In genomic region chrX:115948018-115948923, GRCh38 we compare ENCODE assay signal across 12 cellular contexts.
DNase-seq lines count a peak whose midpoint lies in the region; ATAC-seq, FAIRE-seq and TF ChIP-seq lines count a peak whose summit lies in the region.
"Had no signal": no experiment of that assay in that cellular context is flagged by ENCODE, and none has a peak within 500 bp of the region (broad histone marks: within the 10 kb centered on the region; RNA-seq: fewer than 3 reads in every experiment).

No MANE protein-coding gene starts in this region.

- in situ Hi-C loops in KBM-7 (cut with MboI; ENCODE audit: low pct_unique_long_range_greater_than_20kb, low sequenced_read_pairs), result no loop called here
- in situ Hi-C loops in SK-MEL-5 (cut with HindIII; ENCODE audit: low pct_unique_long_range_greater_than_20kb, low sequenced_read_pairs), result no loop called here

- no peaks in the 10 kb centered on the region for H3K9me3 ChIP-seq in small intestine (ENCODE audit: control insufficient read depth, low read depth)
- peaks cover 0 to 6% (median 0%) of the 10 kb centered on the region in 4 donors for H3K9me3 ChIP-seq in upper lobe of left lung

- no peaks in the 10 kb centered on the region for H3K27me3 ChIP-seq in small intestine (ENCODE audit: control insufficient read depth in 2 of 2, insufficient read depth in 2 of 2, low read length in 2 of 2)
- H3K27me3 ChIP-seq in upper lobe of left lung, result no peaks in the 10 kb centered on the region

- TF ChIP-seq CTCF in upper lobe of left lung (IDR thresholded peaks at IDR 0.05), result peak in 1 of 6 experiments; percentile 12

- WGBS in small intestine, 3 donors, result 27 to 60% (median 39%) methylated on average over 4 of the region's 4 CpGs
- 61 to 78% methylated on average over 2 to 4 of the region's 4 CpGs for WGBS in upper lobe of left lung, 2 donors

- no peaks in the 10 kb centered on the region for H3K36me3 ChIP-seq in small intestine (ENCODE audit: control insufficient read depth in 2 of 2, insufficient read depth in 2 of 2, low read length in 2 of 2)
- H3K36me3 ChIP-seq in upper lobe of left lung, result no peaks in the 10 kb centered on the region

- DNase-seq in NCI-H187 (lab: John Stamatoyannopoulos, UW), result peak; percentile 37 to 84
- DNase-seq in NCI-H187 treated with DMSO at 0.1 percent for 48 hours (lab: John Stamatoyannopoulos, UW), result no peak
- peak; percentile 27 for DNase-seq in KBM-7
- DNase-seq in SK-MEL-5 (ENCODE audit: low read depth, low spot score), result peak; percentile 43
- DNase-seq in small intestine, result peak; percentile 6
- no peak for DNase-seq in upper lobe of left lung
- no peak for DNase-seq in effector CD4-positive, alpha-beta T cell
- DNase-seq: activated CD4-positive, alpha-beta T cell treated with anti-CD3 and anti-CD28 coated beads, Interleukin-2, amount 50 U/mL, for 4 hours; immature natural killer cell; T-helper 2 cell had no signal

- H3K4me3 ChIP-seq in small intestine (ENCODE audit: low read depth in 1 of 2, low read length in 2 of 2), result no peak overlapping the region
- no peak overlapping the region for H3K4me3 ChIP-seq in upper lobe of left lung

- no peak for FAIRE-seq in small intestine (lab: Jason Lieb, UNC)

- H3K27ac ChIP-seq in small intestine (ENCODE audit: low read depth in 1 of 2, low read length in 1 of 2) (peak overlapping the region in 1 of 2 donors; percentile 12), upper lobe of left lung (no peak overlapping the region)

- TF ChIP-seq POLR2A in upper lobe of left lung (IDR thresholded peaks at IDR 0.05), result no peak

- H3K4me1 ChIP-seq in small intestine (ENCODE audit: control insufficient read depth in 2 of 2, insufficient read depth in 1 of 2, low read depth in 1 of 2, low read length in 1 of 2) (no peaks in the 10 kb centered on the region), upper lobe of left lung (no peaks in the 10 kb centered on the region)

- no peak for ATAC-seq in GM19452 (IDR thresholded peaks at IDR 0.05; ENCODE audit: unreplicated experiment)
- ATAC-seq in upper lobe of left lung (ENCODE audit: low FRiP score in 2 of 2), result no peak
- ATAC-seq: naive thymus-derived CD8-positive, alpha-beta T cell had no signal

- no peak for TF ChIP-seq EP300 in upper lobe of left lung (IDR thresholded peaks at IDR 0.05)

Comparison
In these comparisons a context has a peak if more than half of its experiments do, and no peak if none do; other contexts are left out.
1. DNase-seq: peak in NCI-H187 (2 of 2), KBM-7 (single experiment), SK-MEL-5 (single experiment) and small intestine (single experiment); none in NCI-H187 treated with DMSO at 0.1 percent for 48 hours (single experiment), upper lobe of left lung (0 of 2) and effector CD4-positive, alpha-beta T cell (single experiment).